In genomic region chr1:95138223-95138622, GRCh38 we compare ENCODE assay signal across 18 cellular contexts. TPM values are rescaled to one million over a fixed set of nuclear protein-coding genes. Genes with fewer than 3 reads are reported as not detected.
DNase-seq lines count a peak whose midpoint lies in the region; ATAC-seq, FAIRE-seq and TF ChIP-seq lines count a peak whose summit lies in the region.
"Had no signal": no experiment of that assay in that cellular context is flagged by ENCODE, and none has a peak within 500 bp of the region (broad histone marks: within the 10 kb centered on the region; RNA-seq: fewer than 3 reads in every experiment).

No MANE protein-coding gene starts in this region.

- no peaks in the 10 kb centered on the region for H3K9me1 ChIP-seq in keratinocyte (ENCODE audit: control insufficient read depth, extremely low read depth, insufficient read depth, low read length)

- H4K20me1 ChIP-seq in HepG2 (ENCODE audit: insufficient read depth, low read length) (no peaks in the 10 kb centered on the region), keratinocyte (ENCODE audit: control insufficient read depth, extremely low read depth, insufficient read depth, low read length) (no peaks in the 10 kb centered on the region)
- H4K20me1 ChIP-seq: BLaER1 treated with 17β-estradiol and CSF1 and Interleukin-3, amounts not matched to agents 10 nM and 100 nM had no signal

- in situ Hi-C loops in HepG2 (cut with HindIII; ENCODE audit: extremely low pct_ligation_motif_present, low pct_unique_long_range_greater_than_20kb), result no loop called here

- dilution Hi-C loops in keratinocyte (cut with MboI; ENCODE audit: extremely low pct_ligation_motif_present, low sequenced_read_pairs), result no loop called here

- H2AFZ ChIP-seq in HepG2 (ENCODE audit: low read length) (no peak overlapping the region), keratinocyte (ENCODE audit: control insufficient read depth, low read length) (no peak overlapping the region)
- H2AFZ ChIP-seq: GM23248 had no signal

- no TSS peak for BruUV-seq in HepG2 (replicated peaks; lab: Mats Ljungman, UMichigan)

- H3K4me2 ChIP-seq in HepG2 (ENCODE audit: low read depth, low read length), result no peak overlapping the region
- no peak overlapping the region for H3K4me2 ChIP-seq in keratinocyte (ENCODE audit: control insufficient read depth, extremely low read depth, insufficient read depth, low read depth, low read length)
- H3K4me2 ChIP-seq: BLaER1 treated with 17β-estradiol and CSF1 and Interleukin-3, amounts not matched to agents 10 nM and 100 nM had no signal

- ATAC-seq in HepG2 (no peak), right lobe of liver (no peak), GM19351 (IDR thresholded peaks at IDR 0.05; ENCODE audit: unreplicated experiment) (no peak)
- ATAC-seq: CD8-positive, alpha-beta T cell had no signal

- no peaks in the 10 kb centered on the region for H3K27me3 ChIP-seq in HepG2 (ENCODE audit: control insufficient read depth in 1 of 2, insufficient read depth in 2 of 2, low read length in 2 of 2)
- H3K27me3 ChIP-seq in right lobe of liver, result no peaks in the 10 kb centered on the region
- H3K27me3 ChIP-seq in bronchial epithelial cell (ENCODE audit: control insufficient read depth, insufficient read depth, low read length), result no peaks in the 10 kb centered on the region
- no peaks in the 10 kb centered on the region for H3K27me3 ChIP-seq in keratinocyte (ENCODE audit: control insufficient read depth, extremely low read depth, insufficient read depth, low read length)
- H3K27me3 ChIP-seq: BLaER1 treated with 17β-estradiol and CSF1 and Interleukin-3, amounts not matched to agents 10 nM and 100 nM had no signal

- intact Hi-C loops in HepG2 (cut with micrococcal nuclease; ENCODE audit: unreplicated experiment) (no loop called here), right lobe of liver (cut with DNase I) (no loop called here)

- TF ChIP-seq EP300 in HepG2 (IDR thresholded peaks at IDR 0.05; ENCODE audit: low read depth in 2 of 2, low read length in 2 of 2), result no peak
- TF ChIP-seq EP300 in HepG2 (CRISPR knock-in tag; IDR thresholded peaks at IDR 0.05; ENCODE audit: borderline replicate concordance), result no peak

- H3K27ac ChIP-seq in HepG2 (ENCODE audit: extremely low read length, insufficient read depth, low read length), result no peak overlapping the region
- no peak overlapping the region for H3K27ac ChIP-seq in right lobe of liver
- H3K27ac ChIP-seq in keratinocyte (ENCODE audit: control insufficient read depth, insufficient read depth, low read length), result no peak overlapping the region
- H3K27ac ChIP-seq: BLaER1 treated with 17β-estradiol and CSF1 and Interleukin-3, amounts not matched to agents 10 nM and 100 nM; GM23248 had no signal

- no peak for DNase-seq in HepG2 (ENCODE audit: low spot score)
- DNase-seq in right lobe of liver, result no peak
- DNase-seq in bronchial epithelial cell (ENCODE audit: low read depth), result peak; percentile 31
- no peak for DNase-seq in keratinocyte (ENCODE audit: low read depth, low spot score)
- DNase-seq in NCI-H2196 treated with DMSO at 0.1 percent for 48 hours (lab: John Stamatoyannopoulos, UW; ENCODE audit: unreplicated experiment), result no peak
- no peak for DNase-seq in NCI-H2029 (lab: John Stamatoyannopoulos, UW)
- DNase-seq: CD8-positive, alpha-beta T cell; COR-L47; DMS 273 treated with DMSO at 0.1 percent for 48 hours; DMS53; DND-41; EL; GM23248 had no signal

- CTCF ChIA-PET in HepG2 (lab: Yijun Ruan, JAX; ENCODE audit: low intra/inter-chr PET ratio, low total read pairs), result no interaction called here

- TF ChIP-seq POLR2A in HepG2 (IDR thresholded peaks at IDR 0.05; ENCODE audit: insufficient read depth in 1 of 2, low read depth in 2 of 2, low read length in 2 of 2), result no peak
- TF ChIP-seq POLR2A in right lobe of liver (IDR thresholded peaks at IDR 0.05), result no peak

- POLR2A ChIA-PET in HepG2 (lab: Yijun Ruan, JAX), result no interaction called here

- H3K4me3 ChIP-seq in HepG2 (replicated peaks in 1 of 3; ENCODE audit: insufficient read depth in 1 of 3, low read depth in 2 of 3, low read length in 3 of 3) (no peak overlapping the region), right lobe of liver (no peak overlapping the region), bronchial epithelial cell (ENCODE audit: low read depth, low read length) (no peak overlapping the region), keratinocyte (ENCODE audit: control insufficient read depth in 2 of 3, extremely low read depth in 1 of 3, insufficient read depth in 2 of 3, low read depth in 1 of 3, low read length in 3 of 3) (no peak overlapping the region)
- H3K4me3 ChIP-seq: BLaER1 treated with 17β-estradiol and CSF1 and Interleukin-3, amounts not matched to agents 10 nM and 100 nM; GM23248; HAP-1 had no signal

- peaks cover 0 to 10% of the 10 kb centered on the region in 2 experiments; a peak in 1 of 5 replicates for H3K36me3 ChIP-seq in HepG2 (replicated peaks in 1 of 2; ENCODE audit: control insufficient read depth in 1 of 2, insufficient read depth in 2 of 2, low read length in 2 of 2)
- H3K36me3 ChIP-seq in right lobe of liver, result peaks cover 0 to 15% (median 6%) of the 10 kb centered on the region in 4 donors
- no peaks in the 10 kb centered on the region for H3K36me3 ChIP-seq in bronchial epithelial cell (ENCODE audit: control insufficient read depth, insufficient read depth, low read length)
- H3K36me3 ChIP-seq in keratinocyte (ENCODE audit: control insufficient read depth in 2 of 2, extremely low read depth in 1 of 2, insufficient read depth in 2 of 2, low read length in 2 of 2), result no peaks in the 10 kb centered on the region
- H3K36me3 ChIP-seq: BLaER1 treated with 17β-estradiol and CSF1 and Interleukin-3, amounts not matched to agents 10 nM and 100 nM; HAP-1 had no signal

- H3K9ac ChIP-seq in HepG2 (ENCODE audit: insufficient read depth, low read depth, low read length) (no peak overlapping the region), keratinocyte (ENCODE audit: control insufficient read depth, extremely low read depth, insufficient read depth, low read length) (no peak overlapping the region)
- H3K9ac ChIP-seq: BLaER1 treated with 17β-estradiol and CSF1 and Interleukin-3, amounts not matched to agents 10 nM and 100 nM; GM23248 had no signal

- H3K9me3 ChIP-seq in HepG2 (ENCODE audit: low read length), result no peaks in the 10 kb centered on the region
- no peaks in the 10 kb centered on the region for H3K9me3 ChIP-seq in right lobe of liver
- no peaks in the 10 kb centered on the region for H3K9me3 ChIP-seq in keratinocyte (ENCODE audit: control insufficient read depth, low read depth, low read length)
- H3K9me3 ChIP-seq: BLaER1 treated with 17β-estradiol and CSF1 and Interleukin-3, amounts not matched to agents 10 nM and 100 nM; HAP-1 had no signal

- TF ChIP-seq CTCF in HepG2 (CRISPR knock-in tag; IDR thresholded peaks at IDR 0.05) (no peak), right lobe of liver (IDR thresholded peaks at IDR 0.05) (no peak), bronchial epithelial cell (IDR thresholded peaks at IDR 0.05; ENCODE audit: insufficient read depth, low read length, severe bottlenecking) (no peak), keratinocyte (optimal IDR thresholded peaks at IDR 0.05 in 1 of 3, IDR thresholded peaks at IDR 0.05 in 1 of 3, conservative IDR thresholded peaks at IDR 0.05 in 1 of 3; ENCODE audit: extremely low read depth in 1 of 3, insufficient read depth in 2 of 3, low read length in 3 of 3) (no peak)

- H3K4me1 ChIP-seq in HepG2 (ENCODE audit: insufficient read depth, low read length) (peaks cover 27% of the 10 kb centered on the region), right lobe of liver (peaks cover 0 to 32% (median 11%) of the 10 kb centered on the region in 4 donors), keratinocyte (ENCODE audit: control insufficient read depth, extremely low read depth, insufficient read depth, low read length) (peaks cover 3% of the 10 kb centered on the region)
- H3K4me1 ChIP-seq: BLaER1 treated with 17β-estradiol and CSF1 and Interleukin-3, amounts not matched to agents 10 nM and 100 nM; HAP-1 had no signal

- H3K79me2 ChIP-seq in HepG2 (ENCODE audit: insufficient read depth, low read length) (peaks cover 11% of the 10 kb centered on the region), keratinocyte (ENCODE audit: control insufficient read depth, insufficient read depth, low read length) (no peaks in the 10 kb centered on the region)

- no peak for TF ChIP-seq RAD21 in HepG2 (CRISPR knock-in tag; IDR thresholded peaks at IDR 0.05)

- FAIRE-seq in HepG2 (lab: Jason Lieb, UNC) (no peak), bronchial epithelial cell (lab: Jason Lieb, UNC) (no peak), keratinocyte (lab: Jason Lieb, UNC) (peak; percentile 46)
- FAIRE-seq: GM12891, GM19239 had no signal

RNA-seq across cellular contexts. Expression of gene TLCD4, which starts 21.1 kb away (rescaled TPM):
- 11.9 and 14.5 TPM in 2 replicates for total RNA-seq in HepG2 (2016; rRNA removed; fragmentation: Illumina TruSeq; extraction: Trizol)
- 71.5 and 79.3 TPM in 2 replicates for total RNA-seq in HepG2 (2016; cell fraction: cytosol; rRNA removed; fragmentation: Illumina TruSeq; extraction: Trizol; ENCODE audit: low read depth)
- total RNA-seq in HepG2 (2016; cell fraction: insoluble cytoplasmic fraction; rRNA removed; fragmentation: Illumina TruSeq; extraction: Trizol), result 15.0 and 17.4 TPM in 2 replicates
- 26.6 and 27.6 TPM in 2 replicates for total RNA-seq in HepG2 (2016; cell fraction: membrane; rRNA removed; fragmentation: Illumina TruSeq; extraction: Trizol)
- total RNA-seq in HepG2 (2016; cell fraction: nucleus; rRNA removed; fragmentation: Illumina TruSeq; extraction: Trizol), result 10.3 and 10.9 TPM in 2 replicates
- polyA plus RNA-seq in HepG2 (2011; rRNA removed), result 4.1 and 4.7 TPM in 2 replicates
- 1.9 and 3.6 TPM in 2 replicates for polyA plus RNA-seq in HepG2 (2011; cell fraction: cytosol; rRNA removed)
- 1.00 and 1.9 TPM in 2 replicates for polyA plus RNA-seq in HepG2 (2011; cell fraction: nucleus; rRNA removed)
- polyA plus RNA-seq in HepG2 (2012), result 10.2 and 17.7 TPM in 2 replicates
- polyA plus RNA-seq in HepG2 (2016; cell fraction: cytosol; fragmentation: Illumina TruSeq; extraction: Trizol; ENCODE audit: low read depth), result 2.5 and 3.6 TPM in 2 replicates
- 9.3 and 10.5 TPM in 2 replicates for polyA plus RNA-seq in HepG2 (2016; cell fraction: insoluble cytoplasmic fraction; fragmentation: Illumina TruSeq; extraction: Trizol; ENCODE audit: low read depth)
- polyA plus RNA-seq in HepG2 (2016; cell fraction: membrane; fragmentation: Illumina TruSeq; extraction: Trizol; ENCODE audit: low read depth), result 6.3 and 7.5 TPM in 2 replicates
- polyA plus RNA-seq in HepG2 (2016; cell fraction: nucleus; fragmentation: Illumina TruSeq; extraction: Trizol; ENCODE audit: insufficient read depth, low read depth), result 9.9 and 11.4 TPM in 2 replicates
- 7.5 and 9.8 TPM in 2 replicates for polyA minus RNA-seq in HepG2 (2011; rRNA and poly(A)+ RNA removed; ENCODE audit: low replicate concordance)
- polyA minus RNA-seq in HepG2 (2011; cell fraction: cytosol; rRNA and poly(A)+ RNA removed), result 9.3 and 10.9 TPM in 2 replicates
- 7.2 and 7.9 TPM in 2 replicates for polyA minus RNA-seq in HepG2 (2011; cell fraction: nucleus; rRNA and poly(A)+ RNA removed)
- 100 to 1,000 TPM in 3 of 6 experiments, 10 to 100 TPM in 3; 45.6 to 181 (median 106) TPM for total RNA-seq in right lobe of liver
- total RNA-seq in bronchial epithelial cell, result 0.51 and 0.53 TPM in 2 replicates
- 0.01 to 0.02 TPM in 2 of 3 replicates, not detected in the other for polyA plus RNA-seq in keratinocyte
- polyA plus RNA-seq in keratinocyte (2011; ENCODE audit: low read depth), result not detected
- polyA plus RNA-seq in keratinocyte (2011; cell fraction: cytosol; rRNA removed), result 0.01 TPM in 1 of 2 replicates, not detected in the other
- polyA plus RNA-seq in keratinocyte (2011; cell fraction: nucleus; rRNA removed), result 0.01 TPM in 1 of 2 replicates, not detected in the other
- 0.08 TPM in 1 of 2 replicates, not detected in the other for polyA plus RNA-seq in keratinocyte (2012; ENCODE audit: low replicate concordance)
- polyA minus RNA-seq in keratinocyte, result not detected in 3 replicates
- not detected for polyA minus RNA-seq in keratinocyte (2011; cell fraction: cytosol; rRNA and poly(A)+ RNA removed)
- 0.11 TPM in 1 of 2 replicates, not detected in the other for polyA minus RNA-seq in keratinocyte (2011; cell fraction: nucleus; rRNA and poly(A)+ RNA removed)
- total RNA-seq: GM23248 had no signal
- polyA plus RNA-seq: GM23248 had no signal
